20 cellular contexts compared by ENCODE assay signal in the genomic region with DNA sequence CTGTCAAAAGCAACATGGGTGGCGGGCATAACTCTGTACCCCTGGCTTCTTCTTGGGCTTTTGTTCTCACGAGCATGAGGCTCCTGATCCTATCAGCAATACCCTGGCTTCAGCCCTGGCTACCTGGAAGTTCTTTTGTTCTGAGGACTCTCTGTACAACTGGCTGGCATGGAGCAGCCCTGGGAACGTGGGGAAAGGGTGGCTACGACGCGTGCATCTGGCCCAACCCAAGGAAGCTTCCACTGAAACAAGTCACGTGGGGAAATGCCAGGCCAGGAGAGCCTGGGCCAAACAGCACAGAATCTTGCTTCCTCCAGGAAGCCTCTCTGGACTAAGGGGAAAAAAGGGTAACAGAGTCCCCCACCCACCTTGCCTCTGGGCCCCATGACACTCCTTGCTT. TPM values are rescaled to one million over a fixed set of nuclear protein-coding genes. Genes with fewer than 3 reads are reported as not detected.
"Had no signal": no experiment of that assay in that cellular context is flagged by ENCODE, and none has a peak within 500 bp of the region (broad histone marks: within the 10 kb centered on the region; RNA-seq: fewer than 3 reads in every experiment).

No MANE protein-coding gene starts in this region.

- DNase-seq: activated CD4-positive, alpha-beta memory T cell treated with anti-CD3 and anti-CD28 coated beads, Interleukin-2, amount 10 ng/mL, durations not matched to agents 7 days and 5 days; activated CD4-positive, alpha-beta T cell treated with anti-CD3 and anti-CD28 coated beads, Interleukin-2, amount 10 ng/mL, durations not matched to agents 24 days and 14 days; activated CD4-positive, CD25-positive, alpha-beta regulatory T cell; activated T-cell treated with anti-CD3 and anti-CD28 coated beads, Interleukin-2, amount 50 U/mL, for 24 hours; effector CD4-positive, alpha-beta T cell; foreskin keratinocyte; lower lobe of right lung; mesendoderm; naive B cell; stimulated activated CD4-positive, alpha-beta T cell treated with anti-CD3 and anti-CD28 coated beads, Interleukin-15, amount 100 ng/mL, for 24 hours; stimulated activated naive CD4-positive, alpha-beta T cell treated with Interleukin-2 at 50 U/mL for 16 hours; T1000; thyroid gland had no signal

- ATAC-seq: activated naive CD4-positive, alpha-beta T cell treated with anti-CD3 and anti-CD28 coated beads, Interleukin-2, amount 50 U/mL, for 72 hours; activated T-helper 17 cell treated with anti-CD3 and anti-CD28 coated beads, Interleukin-2, amount 50 U/mL, for 72 hours; foreskin keratinocyte; left lobe of liver; sciatic nerve had no signal

- H3K4me3 ChIP-seq: lower lobe of right lung, smooth muscle cell, thyroid gland had no signal

- H3K27me3 ChIP-seq: thyroid gland had no signal

- H3K4me2 ChIP-seq: smooth muscle cell had no signal

- H3K4me1 ChIP-seq: foreskin keratinocyte, lower lobe of right lung, thyroid gland had no signal

- H3K27ac ChIP-seq: foreskin keratinocyte, lower lobe of right lung, thyroid gland had no signal

- H3K36me3 ChIP-seq: lower lobe of right lung, thyroid gland had no signal

- H3K9me3 ChIP-seq: lower lobe of right lung, thyroid gland had no signal

RNA-seq across cellular contexts. Expression of a gene that starts 22.7 kb away (rescaled TPM):
- total RNA-seq: activated CD4-positive, alpha-beta memory T cell treated with anti-CD3 and anti-CD28 coated beads, Interleukin-2, amount 10 ng/mL, durations not matched to agents 7 days and 5 days; activated CD4-positive, alpha-beta T cell treated with anti-CD3 and anti-CD28 coated beads, Interleukin-2, amount 10 ng/mL, durations not matched to agents 24 days and 14 days; activated naive CD4-positive, alpha-beta T cell treated with anti-CD3 and anti-CD28 coated beads, Interleukin-2, amount 50 U/mL, for 72 hours; activated T-helper 17 cell treated with anti-CD3 and anti-CD28 coated beads, Interleukin-2, amount 50 U/mL, for 72 hours; foreskin keratinocyte; glomerular endothelial cell; kidney epithelial cell; smooth muscle cell had no signal
- polyA plus RNA-seq: foreskin keratinocyte, smooth muscle cell had no signal
